ENCODE assay signal across 9 cellular contexts in genomic region chr1:161621181-161622000, GRCh38. TPM values are rescaled to one million over a fixed set of nuclear protein-coding genes. Genes with fewer than 3 reads are reported as not detected.
DNase-seq lines count a peak whose midpoint lies in the region; ATAC-seq, FAIRE-seq and TF ChIP-seq lines count a peak whose summit lies in the region.
"Not testable (repeated sequence)": the region's sequence is repeated elsewhere in the genome, so short reads cannot be mapped to it uniquely, and the experiment has no call there.
"Had no signal": no experiment of that assay in that cellular context is flagged by ENCODE, and none has a peak within 500 bp of the region (broad histone marks: within the 10 kb centered on the region; RNA-seq: fewer than 3 reads in every experiment).

No MANE protein-coding gene starts in this region.

- H3K27ac ChIP-seq in A549 (peak overlapping the region; percentile 56 to 62; a peak in 4 of 6 replicates), RWPE1 (peak overlapping the region; percentile 79)

- H3K4me3 Mint-ChIP-seq in activated T-helper 17 cell treated with anti-CD3 and anti-CD28 coated beads, Interleukin-2, amount 50 U/mL, for 72 hours: peak overlapping the region; percentile 88

- peak; percentile 49 to 89 for DNase-seq in A549 (ENCODE audit: low read depth in 1 of 2, low spot score in 1 of 2)
- DNase-seq in RWPE1 (ENCODE audit: low spot score): peak; percentile 50
- DNase-seq in erythroblast (lab: John Stamatoyannopoulos, UW): peak; percentile 89 to 94
- DNase-seq in lung microvascular endothelial cell (ENCODE audit: low read depth in 2 of 2): peak; percentile 38 to 49
- peak; percentile 56 to 76 for DNase-seq in stimulated activated CD4-positive, alpha-beta T cell treated with anti-CD3 and anti-CD28 coated beads, Interleukin-15, amount 100 ng/mL, for 48 hours (ENCODE audit: low read depth in 2 of 2)

- H3K9me3 ChIP-seq in A549: not testable (repeated sequence)

- WGBS in A549 (ENCODE audit: missing lambda C conversion rate): under 1% methylated on average over 39 of the region's 41 CpGs

- peaks cover 15% of the 10 kb centered on the region for H3K4me1 Mint-ChIP-seq in activated T-helper 17 cell treated with anti-CD3 and anti-CD28 coated beads, Interleukin-2, amount 50 U/mL, for 72 hours

- POLR2A ChIA-PET in A549 (lab: Yijun Ruan, JAX): interaction anchor here (1.1 to 1.4 kb wide), 2 partner anchors 9 to 128 kb away, joined by 3 read pairs; partner anchors contain the start of gene DUSP12
- POLR2A ChIA-PET in RWPE1 (lab: Yijun Ruan, JAX; ENCODE audit: low non-redundant PET): not testable (repeated sequence)

- peaks cover 15% of the 10 kb centered on the region for H3K36me3 Mint-ChIP-seq in activated T-helper 17 cell treated with anti-CD3 and anti-CD28 coated beads, Interleukin-2, amount 50 U/mL, for 72 hours (ENCODE audit: low read depth)

- H3K4me3 ChIP-seq in A549: peak overlapping the region; percentile 61

- TF ChIP-seq EP300 in A549 (IDR thresholded peaks at IDR 0.05): not testable (repeated sequence)

- H3K4me1 ChIP-seq in A549: not testable (repeated sequence)

- H3K27ac Mint-ChIP-seq in activated T-helper 17 cell treated with anti-CD3 and anti-CD28 coated beads, Interleukin-2, amount 50 U/mL, for 72 hours: peak overlapping the region; percentile 98

- peak overlapping the region; percentile 65 for H3K4me2 ChIP-seq in A549

- H3K27me3 Mint-ChIP-seq in activated T-helper 17 cell treated with anti-CD3 and anti-CD28 coated beads, Interleukin-2, amount 50 U/mL, for 72 hours: not testable (repeated sequence)

- TF ChIP-seq CTCF in A549 (IDR thresholded peaks at IDR 0.05); RWPE1 (conservative IDR thresholded peaks at IDR 0.05; ENCODE audit: low read depth): not testable (repeated sequence)

- H3K9me3 Mint-ChIP-seq in activated T-helper 17 cell treated with anti-CD3 and anti-CD28 coated beads, Interleukin-2, amount 50 U/mL, for 72 hours: not testable (repeated sequence)

- 0 out of 5 replicates have a peak, but pooled peaks of 1 of the 2 experiments have one; percentile 8 for TF ChIP-seq RAD21 in A549 (conservative IDR thresholded peaks at IDR 0.05 in 1 of 2, IDR thresholded peaks at IDR 0.05 in 1 of 2)

- not testable (repeated sequence) for FAIRE-seq in A549 (lab: Jason Lieb, UNC)

- TF ChIP-seq POLR2A in A549 (IDR thresholded peaks at IDR 0.05; ENCODE audit: low read length): not testable (repeated sequence)
- peak; percentile 31 for TF ChIP-seq POLR2A in erythroblast (IDR thresholded peaks at IDR 0.05; ENCODE audit: low read length)

- ATAC-seq in A549 (peak; percentile 71 to 82), GM18858 (IDR thresholded peaks at IDR 0.05; ENCODE audit: unreplicated experiment) (peak; percentile 46), HG03565 (IDR thresholded peaks at IDR 0.05; ENCODE audit: unreplicated experiment) (peak; percentile 36)
- peak; percentile 84 for ATAC-seq in activated T-helper 17 cell treated with anti-CD3 and anti-CD28 coated beads, Interleukin-2, amount 50 U/mL, for 72 hours (replicated peaks)

- CTCF ChIA-PET in A549 (lab: Yijun Ruan, JAX): interaction anchor here (0.6 kb wide), 1 partner anchor 121 kb away, joined by 3 read pairs; no protein-coding TSS in a partner anchor
- CTCF ChIA-PET in RWPE1 (lab: Yijun Ruan, JAX): not testable (repeated sequence)

TF ChIP-seq in A549, 52 proteins besides CTCF, POLR2A, EP300 and RAD21:
- TF ChIP-seq, protein P1, sequence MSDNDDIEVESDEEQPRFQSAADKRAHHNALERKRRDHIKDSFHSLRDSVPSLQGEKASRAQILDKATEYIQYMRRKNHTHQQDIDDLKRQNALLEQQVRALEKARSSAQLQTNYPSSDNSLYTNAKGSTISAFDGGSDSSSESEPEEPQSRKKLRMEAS (IDR thresholded peaks at IDR 0.05): peak; percentile 42; the same call in 1 of the 2 replicates
- TF ChIP-seq SREBF2 (IDR thresholded peaks at IDR 0.05) (peak; percentile 64), SMC3 (IDR thresholded peaks at IDR 0.05) (peak; percentile 18; the same call in 1 of the 3 replicates), RNF2 (IDR thresholded peaks at IDR 0.05; ENCODE audit: borderline replicate concordance, low read depth) (peak; percentile 75; the same call in 1 of the 2 replicates)
- TF ChIP-seq, protein P2, sequence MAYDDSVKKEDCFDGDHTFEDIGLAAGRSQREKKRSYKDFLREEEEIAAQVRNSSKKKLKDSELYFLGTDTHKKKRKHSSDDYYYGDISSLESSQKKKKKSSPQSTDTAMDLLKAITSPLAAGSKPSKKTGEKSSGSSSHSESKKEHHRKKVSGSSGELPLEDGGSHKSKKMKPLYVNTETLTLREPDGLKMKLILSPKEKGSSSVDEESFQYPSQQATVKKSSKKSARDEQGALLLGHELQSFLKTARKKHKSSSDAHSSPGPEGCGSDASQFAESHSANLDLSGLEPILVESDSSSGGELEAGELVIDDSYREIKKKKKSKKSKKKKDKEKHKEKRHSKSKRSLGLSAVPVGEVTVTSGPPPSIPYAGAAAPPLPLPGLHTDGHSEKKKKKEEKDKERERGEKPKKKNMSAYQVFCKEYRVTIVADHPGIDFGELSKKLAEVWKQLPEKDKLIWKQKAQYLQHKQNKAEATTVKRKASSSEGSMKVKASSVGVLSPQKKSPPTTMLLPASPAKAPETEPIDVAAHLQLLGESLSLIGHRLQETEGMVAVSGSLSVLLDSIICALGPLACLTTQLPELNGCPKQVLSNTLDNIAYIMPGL (CRISPR knock-in tag; IDR thresholded peaks at IDR 0.05; ENCODE audit: borderline replicate concordance): peak; percentile 65; the same call in 1 of the 2 replicates

RNA-seq across cellular contexts. Expression of gene FCGR3B, which starts 9.6 kb away (rescaled TPM):
- polyA plus RNA-seq in A549 (2011; rRNA removed) (not detected in 2 replicates), A549 (2017; fragmentation: RNase III; extraction: RNeasy Plus Mini Kit Qiagen cat#74134 plus additional on column Dnase treatment) (not detected in 3 replicates)
- not detected in 2 replicates for polyA plus RNA-seq in A549 (2012; cell fraction: cytosol; rRNA removed)
- polyA plus RNA-seq in A549 (2012; cell fraction: nucleus; rRNA removed): not detected in 2 replicates
- polyA minus RNA-seq in A549 (2011; rRNA and poly(A)+ RNA removed): not detected in 2 replicates
- total RNA-seq in activated T-helper 17 cell treated with anti-CD3 and anti-CD28 coated beads, Interleukin-2, amount 50 U/mL, for 72 hours: not detected
- not detected in 2 replicates for total RNA-seq in lung microvascular endothelial cell
- total RNA-seq: T-helper 1 cell treated with Interleukin-12 subunit alpha and Interleukin-12 subunit beta and Interleukin-4 antibody, amounts not matched to agents 30 ng/mL and 1 ng/mL, for 36 hours had no signal

RNA-seq across cellular contexts. Expression of gene FCGR2B, which starts 41.6 kb away (rescaled TPM):
- polyA plus RNA-seq in A549 (2011; rRNA removed) (not detected in 2 replicates), A549 (2017; fragmentation: RNase III; extraction: RNeasy Plus Mini Kit Qiagen cat#74134 plus additional on column Dnase treatment) (not detected in 3 replicates)
- not detected in 2 replicates for polyA plus RNA-seq in A549 (2012; cell fraction: cytosol; rRNA removed)
- not detected in 2 replicates for polyA plus RNA-seq in A549 (2012; cell fraction: nucleus; rRNA removed)
- not detected in 2 replicates for polyA minus RNA-seq in A549 (2011; rRNA and poly(A)+ RNA removed)
- under 1 TPM in 1 of 2 donors, not detected in 1; 0.13 TPM for total RNA-seq in activated T-helper 17 cell treated with anti-CD3 and anti-CD28 coated beads, Interleukin-2, amount 50 U/mL, for 72 hours
- not detected in 2 replicates for total RNA-seq in lung microvascular endothelial cell
- total RNA-seq: T-helper 1 cell treated with Interleukin-12 subunit alpha and Interleukin-12 subunit beta and Interleukin-4 antibody, amounts not matched to agents 30 ng/mL and 1 ng/mL, for 36 hours had no signal

Comparison
In these comparisons a context has a peak if more than half of its experiments do, and no peak if none do; other contexts are left out.
1. Peak in every context shown above with its lines: DNase-seq, ATAC-seq, H3K4me3 ChIP-seq and H3K27ac ChIP-seq.